In genomic region chr4:143296397-143297067, GRCh38 we compare ENCODE assay signal across 32 cellular contexts.
"Had no signal": no experiment of that assay in that cellular context is flagged by ENCODE, and none has a peak within 500 bp of the region (broad histone marks: within the 10 kb centered on the region; RNA-seq: fewer than 3 reads in every experiment).

No MANE protein-coding gene starts in this region.

- H3K36me3 ChIP-seq: ascending aorta, breast epithelium, gastrocnemius medialis, heart left ventricle had no signal

- H3K9me3 Mint-ChIP-seq: activated CD4-positive, alpha-beta memory T cell treated with anti-CD3 and anti-CD28 coated beads for 36 hours; activated CD4-positive, alpha-beta T cell treated with anti-CD3 and anti-CD28 coated beads, Interleukin-2, amount 10 ng/mL, durations not matched to agents 24 days and 14 days; activated naive CD4-positive, alpha-beta T cell treated with anti-CD3 and anti-CD28 coated beads, Interleukin-2, amount 10 ng/mL, durations not matched to agents 7 days and 5 days; activated naive CD4-positive, alpha-beta T cell treated with anti-CD3 and anti-CD28 coated beads, Interleukin-2, amount 50 U/mL, for 72 hours; activated T-helper 1 cell treated with anti-CD3 and anti-CD28 coated beads, Interleukin-12 subunit alpha, Interleukin-12 subunit beta, Interleukin-2, Interleukin-4 antibody, amounts not matched to agents 30 ng/mL and 10 ng/mL and 1 ng/mL, durations not matched to agents 14 hours and 24 hours and 36 hours; activated T-helper 2 cell treated with anti-CD3 and anti-CD28 coated beads, Interferon-gamma antibody, Interleukin-2, Interleukin-4, amounts not matched to agents 10 μg/mL and 5 μg/mL and 100 μg/mL, durations not matched to agents 14 hours and 24 hours and 36 hours; brain; central memory CD8-positive, alpha-beta T cell; dendritic cell treated with granulocyte-macrophage colony-stimulating factor and Interleukin-4, amounts not matched to agents 40 ng/mL and 50 ng/mL, for 4 days; endodermal cell had no signal

- H3K36me3 Mint-ChIP-seq: activated CD4-positive, alpha-beta memory T cell treated with anti-CD3 and anti-CD28 coated beads for 36 hours; activated CD8-positive, alpha-beta memory T cell treated with anti-CD3 and anti-CD28 coated beads, Interleukin-2, amount 10 ng/mL, durations not matched to agents 7 days and 5 days; activated naive CD4-positive, alpha-beta T cell treated with anti-CD3 and anti-CD28 coated beads, Interleukin-2, amount 10 ng/mL, durations not matched to agents 7 days and 5 days; activated naive CD4-positive, alpha-beta T cell treated with anti-CD3 and anti-CD28 coated beads, Interleukin-2, amount 50 U/mL, for 72 hours; activated naive CD8-positive, alpha-beta T cell treated with anti-CD3 and anti-CD28 coated beads, Interleukin-2, amount 10 ng/mL, durations not matched to agents 7 days and 5 days; brain had no signal

- H3K27me3 Mint-ChIP-seq: activated CD4-positive, alpha-beta T cell treated with anti-CD3 and anti-CD28 coated beads for 36 hours; activated CD4-positive, alpha-beta T cell treated with anti-CD3 and anti-CD28 coated beads, Interleukin-2, amount 10 ng/mL, durations not matched to agents 24 days and 14 days; activated CD8-positive, alpha-beta memory T cell treated with anti-CD3 and anti-CD28 coated beads, Interleukin-2, amount 10 ng/mL, durations not matched to agents 7 days and 5 days; activated naive CD4-positive, alpha-beta T cell treated with anti-CD3 and anti-CD28 coated beads, Interleukin-2, amount 10 ng/mL, durations not matched to agents 7 days and 5 days; activated naive CD8-positive, alpha-beta T cell treated with anti-CD3 and anti-CD28 coated beads, Interleukin-2, amount 10 ng/mL, durations not matched to agents 7 days and 5 days; brain; dendritic cell treated with granulocyte-macrophage colony-stimulating factor and Interleukin-4, amounts not matched to agents 40 ng/mL and 50 ng/mL, for 4 days had no signal

- H3K4me3 ChIP-seq: ascending aorta, breast epithelium, coronary artery, dorsolateral prefrontal cortex, gastrocnemius medialis, heart left ventricle had no signal

- H3K27ac Mint-ChIP-seq: activated CD4-positive, alpha-beta memory T cell treated with anti-CD3 and anti-CD28 coated beads for 36 hours; activated CD4-positive, alpha-beta T cell treated with anti-CD3 and anti-CD28 coated beads for 36 hours; activated CD4-positive, alpha-beta T cell treated with anti-CD3 and anti-CD28 coated beads, Interleukin-2, amount 10 ng/mL, durations not matched to agents 24 days and 14 days; activated CD8-positive, alpha-beta memory T cell treated with anti-CD3 and anti-CD28 coated beads, Interleukin-2, amount 10 ng/mL, durations not matched to agents 7 days and 5 days; activated CD8-positive, alpha-beta T cell treated with anti-CD3 and anti-CD28 coated beads, Interleukin-2, amount 10 ng/mL, durations not matched to agents 7 days and 5 days; activated naive CD4-positive, alpha-beta T cell treated with anti-CD3 and anti-CD28 coated beads, Interleukin-2, amount 10 ng/mL, durations not matched to agents 7 days and 5 days; activated naive CD4-positive, alpha-beta T cell treated with anti-CD3 and anti-CD28 coated beads, Interleukin-2, amount 50 U/mL, for 72 hours; activated naive CD8-positive, alpha-beta T cell treated with anti-CD3 and anti-CD28 coated beads, Interleukin-2, amount 10 ng/mL, durations not matched to agents 7 days and 5 days; activated T-helper 1 cell treated with anti-CD3 and anti-CD28 coated beads, Interleukin-12 subunit alpha, Interleukin-12 subunit beta, Interleukin-2, Interleukin-4 antibody, amounts not matched to agents 30 ng/mL and 10 ng/mL and 1 ng/mL, durations not matched to agents 14 hours and 24 hours and 36 hours; activated T-helper 2 cell treated with anti-CD3 and anti-CD28 coated beads, Interferon-gamma antibody, Interleukin-2, Interleukin-4, amounts not matched to agents 10 μg/mL and 5 μg/mL and 100 μg/mL, durations not matched to agents 14 hours and 24 hours and 36 hours; brain; dendritic cell treated with granulocyte-macrophage colony-stimulating factor and Interleukin-4, amounts not matched to agents 40 ng/mL and 50 ng/mL, for 4 days; endodermal cell had no signal

- H3K4me3 Mint-ChIP-seq: activated CD4-positive, alpha-beta memory T cell treated with anti-CD3 and anti-CD28 coated beads for 36 hours; activated CD4-positive, alpha-beta T cell treated with anti-CD3 and anti-CD28 coated beads for 36 hours; activated CD4-positive, alpha-beta T cell treated with anti-CD3 and anti-CD28 coated beads, Interleukin-2, amount 10 ng/mL, durations not matched to agents 24 days and 14 days; activated CD8-positive, alpha-beta memory T cell treated with anti-CD3 and anti-CD28 coated beads, Interleukin-2, amount 10 ng/mL, durations not matched to agents 7 days and 5 days; activated CD8-positive, alpha-beta T cell treated with anti-CD3 and anti-CD28 coated beads, Interleukin-2, amount 10 ng/mL, durations not matched to agents 7 days and 5 days; activated naive CD4-positive, alpha-beta T cell treated with anti-CD3 and anti-CD28 coated beads, Interleukin-2, amount 10 ng/mL, durations not matched to agents 7 days and 5 days; activated naive CD8-positive, alpha-beta T cell treated with anti-CD3 and anti-CD28 coated beads, Interleukin-2, amount 10 ng/mL, durations not matched to agents 7 days and 5 days; activated T-helper 1 cell treated with anti-CD3 and anti-CD28 coated beads, Interleukin-12 subunit alpha, Interleukin-12 subunit beta, Interleukin-2, Interleukin-4 antibody, amounts not matched to agents 30 ng/mL and 10 ng/mL and 1 ng/mL, durations not matched to agents 14 hours and 24 hours and 36 hours; brain; central memory CD8-positive, alpha-beta T cell; dendritic cell treated with granulocyte-macrophage colony-stimulating factor and Interleukin-4, amounts not matched to agents 40 ng/mL and 50 ng/mL, for 4 days; endodermal cell had no signal

- H3K9me3 ChIP-seq: ascending aorta, breast epithelium, gastrocnemius medialis, heart left ventricle had no signal

- H3K4me1 ChIP-seq: breast epithelium had no signal

- H3K27me3 ChIP-seq: ascending aorta, breast epithelium, dorsolateral prefrontal cortex, gastrocnemius medialis, heart left ventricle had no signal

- H3K27ac ChIP-seq: ascending aorta, breast epithelium, coronary artery, dorsolateral prefrontal cortex, gastrocnemius medialis, heart left ventricle had no signal

- DNase-seq: activated CD4-positive, alpha-beta memory T cell treated with anti-CD3 and anti-CD28 coated beads for 36 hours; activated CD4-positive, alpha-beta T cell treated with anti-CD3 and anti-CD28 coated beads for 36 hours; activated CD4-positive, alpha-beta T cell treated with anti-CD3 and anti-CD28 coated beads, Interleukin-2, amount 10 ng/mL, durations not matched to agents 24 days and 14 days; activated CD4-positive, CD25-positive, alpha-beta regulatory T cell; activated CD4-positive, CD25-positive, alpha-beta regulatory T cell treated with anti-CD3 and anti-CD28 coated beads, Interleukin-2, amount 50 U/mL, for 72 hours; activated CD8-positive, alpha-beta memory T cell treated with anti-CD3 and anti-CD28 coated beads, Interleukin-2, amount 10 ng/mL, durations not matched to agents 7 days and 5 days; activated CD8-positive, alpha-beta memory T cell treated with anti-CD3 and anti-CD28 coated beads, Interleukin-2, amount 50 U/mL, for 4 hours; activated CD8-positive, alpha-beta T cell treated with anti-CD3 and anti-CD28 coated beads, Interleukin-2, amount 10 ng/mL, durations not matched to agents 7 days and 5 days; activated gamma-delta T cell; activated naive CD4-positive, alpha-beta T cell; activated naive CD4-positive, alpha-beta T cell treated with anti-CD3 and anti-CD28 coated beads, Interleukin-2, amount 10 ng/mL, durations not matched to agents 7 days and 5 days; activated naive CD8-positive, alpha-beta T cell treated with anti-CD3 and anti-CD28 coated beads, Interleukin-2, amount 10 ng/mL, durations not matched to agents 7 days and 5 days; activated T-cell treated with anti-CD3 and anti-CD28 coated beads, Interleukin-2, amount 50 U/mL, for 1 hour; activated T-cell treated with anti-CD3 and anti-CD28 coated beads, Interleukin-2, amount 50 U/mL, for 48 hours; dorsolateral prefrontal cortex; effector memory CD4-positive, alpha-beta T cell; endodermal cell; erythroblast; foreskin fibroblast; gastrocnemius medialis; glutamatergic neuron; heart left ventricle; T-helper 2 cell had no signal

- H3K4me1 Mint-ChIP-seq: activated CD4-positive, alpha-beta T cell treated with anti-CD3 and anti-CD28 coated beads for 36 hours; activated CD4-positive, alpha-beta T cell treated with anti-CD3 and anti-CD28 coated beads, Interleukin-2, amount 10 ng/mL, durations not matched to agents 24 days and 14 days; activated CD8-positive, alpha-beta memory T cell treated with anti-CD3 and anti-CD28 coated beads, Interleukin-2, amount 10 ng/mL, durations not matched to agents 7 days and 5 days; activated naive CD4-positive, alpha-beta T cell treated with anti-CD3 and anti-CD28 coated beads, Interleukin-2, amount 10 ng/mL, durations not matched to agents 7 days and 5 days; activated naive CD8-positive, alpha-beta T cell treated with anti-CD3 and anti-CD28 coated beads, Interleukin-2, amount 10 ng/mL, durations not matched to agents 7 days and 5 days; central memory CD8-positive, alpha-beta T cell; endodermal cell had no signal
